Comparison of ENCODE assay signal across 26 cellular contexts in genomic region chr9:6783753-6784152, GRCh38. TPM values are rescaled to one million over a fixed set of nuclear protein-coding genes. Genes with fewer than 3 reads are reported as not detected.
DNase-seq lines count a peak whose midpoint lies in the region; ATAC-seq, FAIRE-seq and TF ChIP-seq lines count a peak whose summit lies in the region.
"Had no signal": no experiment of that assay in that cellular context is flagged by ENCODE, and none has a peak within 500 bp of the region (broad histone marks: within the 10 kb centered on the region; RNA-seq: fewer than 3 reads in every experiment).

No MANE protein-coding gene starts in this region.

- no peaks in the 10 kb centered on the region for H3K23me2 ChIP-seq in H1 (ENCODE audit: low read depth, low read length)

- no peaks in the 10 kb centered on the region for H3K9me2 ChIP-seq in GM23338 (ENCODE audit: insufficient read depth)

- 94% methylated on average over 1 of the region's 1 CpG; no CpG with 5 or more reads in 1 of the 2 experiments for WGBS in H1 (ENCODE audit: extremely low coverage in 1 of 2, insufficient coverage in 1 of 2, insufficient read length in 1 of 2, insufficient replicate concordance in 2 of 2, low coverage in 1 of 2, low lambda C conversion rate in 2 of 2, missing lambda C conversion rate in 1 of 2), 2 experiments
- WGBS in neuronal stem cell (ENCODE audit: extremely low coverage in 2 of 2, insufficient read length in 2 of 2, insufficient replicate concordance in 1 of 2), 2 donors, result no CpG with 5 or more reads among the region's 1 CpG

- no peak overlapping the region for H3K9ac ChIP-seq in H1 (replicated peaks in 1 of 4; ENCODE audit: extremely low read depth in 1 of 4, low read depth in 3 of 4, low read length in 3 of 4)
- no peak overlapping the region for H3K9ac ChIP-seq in neuronal stem cell (ENCODE audit: low read depth, low read length, poor library complexity)

- H4K91ac ChIP-seq in H1 (replicated peaks; ENCODE audit: insufficient read length, low read length) (no peak overlapping the region), neuronal stem cell (ENCODE audit: low read depth, low read length, poor library complexity) (no peak overlapping the region)

- H3K4me2 ChIP-seq in GM23338, result no peak overlapping the region
- no peak overlapping the region for H3K4me2 ChIP-seq in H1 (ENCODE audit: insufficient read depth in 1 of 2, low read depth in 2 of 2, low read length in 2 of 2)
- H3K4me2 ChIP-seq in neuronal stem cell (ENCODE audit: insufficient read depth, low read length, poor library complexity, severe bottlenecking), result no peak overlapping the region

- H4K8ac ChIP-seq in H1 (ENCODE audit: extremely low read depth, insufficient read depth, low read length) (no peak overlapping the region), neuronal stem cell (ENCODE audit: low read depth, low read length) (no peak overlapping the region)

- H3K18ac ChIP-seq in H1 (ENCODE audit: extremely low read depth, low read length), result no peak overlapping the region
- H3K18ac ChIP-seq in neuronal stem cell (ENCODE audit: low read length), result no peak overlapping the region

- no peak for TF ChIP-seq RAD21 in H1 (IDR thresholded peaks at IDR 0.05 in 1 of 2, conservative IDR thresholded peaks at IDR 0.05 in 1 of 2; ENCODE audit: low read depth in 2 of 2, low read length in 2 of 2)

- H3K36me3 Mint-ChIP-seq in activated naive CD8-positive, alpha-beta T cell treated with anti-CD3 and anti-CD28 coated beads, Interleukin-2, amount 10 ng/mL, durations not matched to agents 7 days and 5 days, result peaks cover 14% of the 10 kb centered on the region
- no peaks in the 10 kb centered on the region for H3K36me3 Mint-ChIP-seq in activated naive CD8-positive, alpha-beta T cell treated with anti-CD3 and anti-CD28 coated beads, Interleukin-2, amount 50 U/mL, for 24 hours (ENCODE audit: low read depth)
- H3K36me3 Mint-ChIP-seq in GM23338 (ENCODE audit: low read depth), result peaks cover 3% of the 10 kb centered on the region
- no peaks in the 10 kb centered on the region for H3K36me3 Mint-ChIP-seq in stimulated activated memory B cell treated with anti-CD40 and anti-IgM and Interleukin-4, amounts not matched to agents 10 μg/mL and 1 μg/mL and 100 μg/mL, for 72 hours

- H3K27ac ChIP-seq in GM23338 (ENCODE audit: low read depth) (peak overlapping the region; percentile 22; the same call in 1 of the 2 replicates), H1 (ENCODE audit: low read depth, low read length) (no peak overlapping the region), neuronal stem cell (replicated peaks; ENCODE audit: low read length) (no peak overlapping the region)
- H3K27ac ChIP-seq: coronary artery, psoas muscle, sigmoid colon, vagina had no signal

- H2AFZ ChIP-seq in GM23338, result no peak overlapping the region
- H2AFZ ChIP-seq in H1 (ENCODE audit: low read length), result no peak overlapping the region
- no peak overlapping the region for H2AFZ ChIP-seq in neuronal stem cell (ENCODE audit: low read length)

- TF ChIP-seq POLR2A in H1 (IDR thresholded peaks at IDR 0.05; ENCODE audit: control extremely low read depth in 1 of 2, low read depth in 2 of 2, low read length in 2 of 2), result no peak

- H2BK20ac ChIP-seq in H1 (ENCODE audit: low read length), result no peak overlapping the region; the same call in 1 of the 2 replicates

- H2BK12ac ChIP-seq in H1 (ENCODE audit: low read depth, low read length) (peak overlapping the region; percentile 51; the same call in 1 of the 2 replicates), neuronal stem cell (ENCODE audit: low read length) (no peak overlapping the region)

- DNase-seq in activated naive CD8-positive, alpha-beta T cell treated with anti-CD3 and anti-CD28 coated beads, Interleukin-2, amount 10 ng/mL, durations not matched to agents 7 days and 5 days, result no peak
- no peak for DNase-seq in activated naive CD8-positive, alpha-beta T cell treated with anti-CD3 and anti-CD28 coated beads, Interleukin-2, amount 50 U/mL, for 24 hours
- DNase-seq in GM23338 (ENCODE audit: low spot score), result no peak
- no peak for DNase-seq in H1 (ENCODE audit: low read depth in 1 of 2, low spot score in 2 of 2)
- no peak for DNase-seq in neuronal stem cell (ENCODE audit: low spot score)
- DNase-seq: activated CD4-positive, alpha-beta T cell treated with anti-CD3 and anti-CD28 coated beads for 48 hours; activated CD8-positive, alpha-beta memory T cell treated with anti-CD3 and anti-CD28 coated beads, Interleukin-2, amount 50 U/mL, for 4 hours; anterior cingulate cortex; DMS 273 treated with DMSO at 0.1 percent for 48 hours; foreskin fibroblast; NCI-H1105; NCI-H1930; NCI-H524; psoas muscle; sigmoid colon had no signal

- POLR2A ChIA-PET in activated naive CD8-positive, alpha-beta T cell treated with anti-CD3 and anti-CD28 coated beads, Interleukin-2, amount 10 ng/mL, durations not matched to agents 7 days and 5 days (lab: Charles Lee), result interaction anchor here (1.7 kb wide), 1 partner anchor 27 kb away, joined by 12 read pairs; the partner anchor contains the start of gene KDM4C
- POLR2A ChIA-PET in H1 (lab: Charles Lee; ENCODE audit: partially characterized antibody), result interaction anchor here (0.6 to 2.1 kb wide), 3 partner anchors 13 to 125 kb away, joined by 3 to 6 read pairs (median 4); partner anchors contain the start of gene KDM4C

- peaks cover under 1% of the 10 kb centered on the region for H3K9me3 Mint-ChIP-seq in activated naive CD8-positive, alpha-beta T cell treated with anti-CD3 and anti-CD28 coated beads, Interleukin-2, amount 10 ng/mL, durations not matched to agents 7 days and 5 days
- H3K9me3 Mint-ChIP-seq in activated naive CD8-positive, alpha-beta T cell treated with anti-CD3 and anti-CD28 coated beads, Interleukin-2, amount 50 U/mL, for 24 hours, result no peaks in the 10 kb centered on the region
- H3K9me3 Mint-ChIP-seq in GM23338, result no peaks in the 10 kb centered on the region
- no peaks in the 10 kb centered on the region for H3K9me3 Mint-ChIP-seq in stimulated activated memory B cell treated with anti-CD40 and anti-IgM and Interleukin-4, amounts not matched to agents 10 μg/mL and 1 μg/mL and 100 μg/mL, for 72 hours
- H3K9me3 Mint-ChIP-seq: CD14-positive monocyte; stimulated activated naive CD8-positive, alpha-beta T cell treated with anti-CD3 and anti-CD28 coated beads, Interleukin-15, Interleukin-2, amounts not matched to agents 100 ng/mL and 50 ng/mL, for 24 hours had no signal

- peak overlapping the region; percentile 35 for H3K27ac Mint-ChIP-seq in activated naive CD8-positive, alpha-beta T cell treated with anti-CD3 and anti-CD28 coated beads, Interleukin-2, amount 10 ng/mL, durations not matched to agents 7 days and 5 days
- H3K27ac Mint-ChIP-seq in activated naive CD8-positive, alpha-beta T cell treated with anti-CD3 and anti-CD28 coated beads, Interleukin-2, amount 50 U/mL, for 24 hours, result no peak overlapping the region
- H3K27ac Mint-ChIP-seq in GM23338, result no peak overlapping the region
- peak overlapping the region; percentile 67 for H3K27ac Mint-ChIP-seq in stimulated activated memory B cell treated with anti-CD40 and anti-IgM and Interleukin-4, amounts not matched to agents 10 μg/mL and 1 μg/mL and 100 μg/mL, for 72 hours
- H3K27ac Mint-ChIP-seq: stimulated activated naive CD8-positive, alpha-beta T cell treated with anti-CD3 and anti-CD28 coated beads, Interleukin-15, Interleukin-2, amounts not matched to agents 100 ng/mL and 50 ng/mL, for 24 hours had no signal

- H3K79me1 ChIP-seq in H1 (ENCODE audit: low read depth, low read length), result peaks cover 6% of the 10 kb centered on the region; the same call in 1 of the 2 replicates
- no peaks in the 10 kb centered on the region for H3K79me1 ChIP-seq in neuronal stem cell (ENCODE audit: low read depth, low read length)

- peak overlapping the region; percentile 51 for H3K4me3 Mint-ChIP-seq in activated naive CD8-positive, alpha-beta T cell treated with anti-CD3 and anti-CD28 coated beads, Interleukin-2, amount 10 ng/mL, durations not matched to agents 7 days and 5 days
- H3K4me3 Mint-ChIP-seq in activated naive CD8-positive, alpha-beta T cell treated with anti-CD3 and anti-CD28 coated beads, Interleukin-2, amount 50 U/mL, for 24 hours, result no peak overlapping the region
- H3K4me3 Mint-ChIP-seq in GM23338, result no peak overlapping the region
- H3K4me3 Mint-ChIP-seq in stimulated activated memory B cell treated with anti-CD40 and anti-IgM and Interleukin-4, amounts not matched to agents 10 μg/mL and 1 μg/mL and 100 μg/mL, for 72 hours, result no peak overlapping the region
- H3K4me3 Mint-ChIP-seq: CD14-positive monocyte; stimulated activated naive CD8-positive, alpha-beta T cell treated with anti-CD3 and anti-CD28 coated beads, Interleukin-15, Interleukin-2, amounts not matched to agents 100 ng/mL and 50 ng/mL, for 24 hours had no signal

- H3K23ac ChIP-seq in H1 (ENCODE audit: insufficient read length), result no peak overlapping the region
- H3K23ac ChIP-seq in neuronal stem cell (ENCODE audit: low read depth, low read length, poor library complexity), result no peak overlapping the region

- no peaks in the 10 kb centered on the region for H3K36me3 ChIP-seq in GM23338 (ENCODE audit: insufficient read depth)
- no peaks in the 10 kb centered on the region for H3K36me3 ChIP-seq in H1 (ENCODE audit: control insufficient read depth in 2 of 4, insufficient read depth in 4 of 4, low read length in 3 of 4)
- H3K36me3 ChIP-seq in neuronal stem cell (replicated peaks in 1 of 2; ENCODE audit: control insufficient read depth in 2 of 2, insufficient read depth in 2 of 2, low read length in 2 of 2), result no peaks in the 10 kb centered on the region
- H3K36me3 ChIP-seq: sigmoid colon, vagina had no signal

- H3K27me3 ChIP-seq in GM23338 (ENCODE audit: insufficient read depth), result no peaks in the 10 kb centered on the region
- H3K27me3 ChIP-seq in H1 (replicated peaks in 1 of 4; ENCODE audit: control insufficient read depth in 3 of 4, extremely low read depth in 1 of 4, insufficient read depth in 3 of 4, low read length in 3 of 4), result no peaks in the 10 kb centered on the region
- H3K27me3 ChIP-seq in neuronal stem cell (ENCODE audit: control insufficient read depth in 3 of 3, insufficient read depth in 3 of 3, low read depth in 1 of 3, low read length in 3 of 3), result no peaks in the 10 kb centered on the region
- H3K27me3 ChIP-seq: sigmoid colon, vagina had no signal

- peaks cover 10% of the 10 kb centered on the region; the same call in 1 of the 2 replicates for H3F3A ChIP-seq in GM23338 (replicated peaks; ENCODE audit: low read depth)

- H3K14ac ChIP-seq in H1 (ENCODE audit: insufficient read length) (no peak overlapping the region), neuronal stem cell (ENCODE audit: low read length) (no peak overlapping the region)

- H2BK5ac ChIP-seq in H1 (ENCODE audit: low read depth, low read length) (no peak overlapping the region), neuronal stem cell (ENCODE audit: low read length) (no peak overlapping the region)

- CTCF ChIA-PET in H1 (lab: Charles Lee; ENCODE audit: partially characterized antibody), result interaction anchor here (1.2 kb wide), 1 partner anchor 43 kb away, joined by 3 read pairs; no protein-coding TSS in a partner anchor

- no peak for TF ChIP-seq EP300 in H1 (IDR thresholded peaks at IDR 0.05; ENCODE audit: borderline replicate concordance in 1 of 2, low read depth in 2 of 2, low read length in 2 of 2)

- H3K4me1 ChIP-seq in GM23338 (ENCODE audit: insufficient read depth), result peaks cover 56% of the 10 kb centered on the region
- H3K4me1 ChIP-seq in H1 (replicated peaks in 1 of 4; ENCODE audit: control insufficient read depth in 3 of 4, insufficient read depth in 4 of 4, low read length in 3 of 4), result peaks cover 4 to 29% (median 23%) of the 10 kb centered on the region in 4 experiments
- H3K4me1 ChIP-seq in neuronal stem cell (ENCODE audit: control insufficient read depth in 2 of 2, insufficient read depth in 1 of 2, low read depth in 1 of 2, low read length in 2 of 2), result peaks cover 2 to 16% of the 10 kb centered on the region in 2 donors

- TF ChIP-seq CTCF in GM23338 (conservative IDR thresholded peaks at IDR 0.05; ENCODE audit: low read depth in 2 of 2) (no peak), H1 (IDR thresholded peaks at IDR 0.05; ENCODE audit: control extremely low read depth in 1 of 3, insufficient read depth in 1 of 3, low read depth in 1 of 3, low read length in 3 of 3) (no peak)

- no peak overlapping the region for H3K4me3 ChIP-seq in GM23338
- no peak overlapping the region for H3K4me3 ChIP-seq in H1 (ENCODE audit: extremely low read depth in 1 of 4, insufficient read depth in 2 of 4, low read depth in 3 of 4, low read length in 4 of 4)
- no peak overlapping the region for H3K4me3 ChIP-seq in neuronal stem cell (ENCODE audit: low read length in 2 of 2)
- H3K4me3 ChIP-seq: coronary artery, psoas muscle, sigmoid colon, vagina had no signal

- H3K9me3 ChIP-seq in H1 (ENCODE audit: insufficient read depth in 2 of 2, low read depth in 1 of 2, low read length in 1 of 2), result no peaks in the 10 kb centered on the region
- no peaks in the 10 kb centered on the region for H3K9me3 ChIP-seq in neuronal stem cell (replicated peaks in 1 of 2; ENCODE audit: control insufficient read depth in 2 of 2, insufficient read depth in 1 of 2, low read depth in 1 of 2, low read length in 2 of 2)
- H3K9me3 ChIP-seq: psoas muscle, sigmoid colon, vagina had no signal

- H2BK15ac ChIP-seq in H1 (ENCODE audit: low read length), result peak overlapping the region; percentile 7; the same call in 1 of the 2 replicates
- no peak overlapping the region for H2BK15ac ChIP-seq in neuronal stem cell (ENCODE audit: low read length)

- no peak for FAIRE-seq in H1 (lab: Jason Lieb, UNC)
- FAIRE-seq: GM12891, H54 had no signal

- H4K20me1 ChIP-seq in GM23338 (replicated peaks; ENCODE audit: insufficient read depth) (no peaks in the 10 kb centered on the region), H1 (replicated peaks in 1 of 2; ENCODE audit: control insufficient read depth in 1 of 2, insufficient read depth in 2 of 2, low read length in 2 of 2) (no peaks in the 10 kb centered on the region)

- H2AK5ac ChIP-seq in H1 (ENCODE audit: low read depth, low read length) (peak overlapping the region; percentile 5; the same call in 1 of the 2 replicates), neuronal stem cell (ENCODE audit: low read depth, low read length) (no peak overlapping the region)

- H4K5ac ChIP-seq in H1 (ENCODE audit: insufficient read length, low read depth, low read length), result no peak overlapping the region

- no peak overlapping the region for H3K4ac ChIP-seq in H1 (replicated peaks; ENCODE audit: insufficient read length, low read depth, low read length)
- H3K4ac ChIP-seq in neuronal stem cell (ENCODE audit: low read length), result no peak overlapping the region

- peaks cover 30% of the 10 kb centered on the region for H3K4me1 Mint-ChIP-seq in activated naive CD8-positive, alpha-beta T cell treated with anti-CD3 and anti-CD28 coated beads, Interleukin-2, amount 10 ng/mL, durations not matched to agents 7 days and 5 days
- peaks cover 81% of the 10 kb centered on the region for H3K4me1 Mint-ChIP-seq in activated naive CD8-positive, alpha-beta T cell treated with anti-CD3 and anti-CD28 coated beads, Interleukin-2, amount 50 U/mL, for 24 hours
- peaks cover 58% of the 10 kb centered on the region for H3K4me1 Mint-ChIP-seq in GM23338
- peaks cover 84% of the 10 kb centered on the region for H3K4me1 Mint-ChIP-seq in stimulated activated memory B cell treated with anti-CD40 and anti-IgM and Interleukin-4, amounts not matched to agents 10 μg/mL and 1 μg/mL and 100 μg/mL, for 72 hours

- H2BK120ac ChIP-seq in H1 (replicated peaks; ENCODE audit: low read depth, low read length), result no peak overlapping the region
- H2BK120ac ChIP-seq in neuronal stem cell (ENCODE audit: low read depth, low read length), result no peak overlapping the region

- H3K79me2 ChIP-seq in GM23338 (replicated peaks; ENCODE audit: insufficient read depth) (peaks cover 99% of the 10 kb centered on the region), H1 (ENCODE audit: control insufficient read depth in 1 of 2, insufficient read depth in 2 of 2, low read length in 2 of 2) (peaks cover 3 to 93% of the 10 kb centered on the region in 2 experiments; a peak in 3 of 4 replicates)

- ATAC-seq in activated naive CD8-positive, alpha-beta T cell treated with anti-CD3 and anti-CD28 coated beads, Interleukin-2, amount 10 ng/mL, durations not matched to agents 7 days and 5 days (ENCODE audit: low read depth), result no peak
- no peak for ATAC-seq in activated naive CD8-positive, alpha-beta T cell treated with anti-CD3 and anti-CD28 coated beads, Interleukin-2, amount 50 U/mL, for 24 hours
- ATAC-seq in GM23338 (no peak), GM18909 (IDR thresholded peaks at IDR 0.05; ENCODE audit: poor library complexity, unreplicated experiment) (no peak), HG03520 (IDR thresholded peaks at IDR 0.05; ENCODE audit: unreplicated experiment) (no peak)
- no peak for ATAC-seq in stimulated activated memory B cell treated with anti-CD40 and anti-IgM and Interleukin-4, amounts not matched to agents 10 μg/mL and 1 μg/mL and 100 μg/mL, for 72 hours
- ATAC-seq: esophagus mucosa, psoas muscle, SK-N-SH treated with all-trans-retinoic acid at 6 μM for 48 hours had no signal

- no peak overlapping the region for H3K56ac ChIP-seq in H1 (replicated peaks; ENCODE audit: insufficient read length, low read depth, low read length)

- no peaks in the 10 kb centered on the region for H3K27me3 Mint-ChIP-seq in activated naive CD8-positive, alpha-beta T cell treated with anti-CD3 and anti-CD28 coated beads, Interleukin-2, amount 10 ng/mL, durations not matched to agents 7 days and 5 days
- no peaks in the 10 kb centered on the region for H3K27me3 Mint-ChIP-seq in activated naive CD8-positive, alpha-beta T cell treated with anti-CD3 and anti-CD28 coated beads, Interleukin-2, amount 50 U/mL, for 24 hours
- peaks cover 5% of the 10 kb centered on the region for H3K27me3 Mint-ChIP-seq in GM23338 (ENCODE audit: insufficient read depth, low read depth, poor library complexity)
- no peaks in the 10 kb centered on the region for H3K27me3 Mint-ChIP-seq in stimulated activated memory B cell treated with anti-CD40 and anti-IgM and Interleukin-4, amounts not matched to agents 10 μg/mL and 1 μg/mL and 100 μg/mL, for 72 hours
- H3K27me3 Mint-ChIP-seq: stimulated activated naive CD8-positive, alpha-beta T cell treated with anti-CD3 and anti-CD28 coated beads, Interleukin-15, Interleukin-2, amounts not matched to agents 100 ng/mL and 50 ng/mL, for 24 hours had no signal

RNA-seq across cellular contexts. Expression of gene KDM4C, which starts 26.0 kb away (rescaled TPM):
- total RNA-seq in activated naive CD8-positive, alpha-beta T cell treated with anti-CD3 and anti-CD28 coated beads, Interleukin-2, amount 10 ng/mL, durations not matched to agents 7 days and 5 days, result 10 to 100 TPM; 75.2 to 77.1 TPM
- total RNA-seq in GM23338 (2014; rRNA removed; shearing (Covaris generic)), result 36.0 and 43.8 TPM in 2 replicates
- polyA plus RNA-seq in GM23338 (2016; fragmentation: Nextera tagmentation; extraction: Ambion mirVana) (6.9 and 12.0 TPM in 2 replicates), H1 (2011; rRNA removed) (13.0 and 13.2 TPM in 2 replicates)
- total RNA-seq in H1 (2021; fragmentation: NEBNext Ultra II Directional; extraction: Animal tissue kit (Norgen Biotek cat#: 25700)), result 25.0 and 26.1 TPM in 2 replicates
- polyA plus RNA-seq in H1 (2011; cell fraction: cytosol; rRNA removed), result 19.2 TPM
- 30.3 TPM for polyA plus RNA-seq in H1 (2011; cell fraction: nucleus; rRNA removed)
- 17.0 to 20.3 TPM (median 19.7 TPM) in 4 replicates for polyA plus RNA-seq in H1 (2012, experiment 1 of 2)
- polyA plus RNA-seq in H1 (2012, experiment 2 of 2), result 1.2 TPM
- polyA plus RNA-seq in H1 (2013, experiment 1 of 2), result 11.8 TPM
- polyA plus RNA-seq in H1 (2013, experiment 2 of 2), result 9.9 TPM
- polyA minus RNA-seq in H1 (2011; rRNA and poly(A)+ RNA removed), result 85.8 and 95.2 TPM in 2 replicates
- polyA minus RNA-seq in H1 (2011; cell fraction: cytosol; rRNA and poly(A)+ RNA removed), result 24.4 TPM
- polyA minus RNA-seq in H1 (2011; cell fraction: nucleus; rRNA and poly(A)+ RNA removed), result 198 TPM
- 3.1 TPM for polyA plus RNA-seq in neuronal stem cell (2013, experiment 1 of 2)
- 3.4 TPM for polyA plus RNA-seq in neuronal stem cell (2013, experiment 2 of 2)

Comparison
In these comparisons a context has a peak if more than half of its experiments do, and no peak if none do; other contexts are left out.
1. H3K27ac Mint-ChIP-seq: peak in activated naive CD8-positive, alpha-beta T cell treated with anti-CD3 and anti-CD28 coated beads, Interleukin-2, amount 10 ng/mL, durations not matched to agents 7 days and 5 days (single experiment) and stimulated activated memory B cell treated with anti-CD40 and anti-IgM and Interleukin-4, amounts not matched to agents 10 μg/mL and 1 μg/mL and 100 μg/mL, for 72 hours (single experiment); none in activated naive CD8-positive, alpha-beta T cell treated with anti-CD3 and anti-CD28 coated beads, Interleukin-2, amount 50 U/mL, for 24 hours (single experiment) and GM23338 (single experiment).